Comparison of ENCODE assay signal across 9 cellular contexts in the genomic region with DNA sequence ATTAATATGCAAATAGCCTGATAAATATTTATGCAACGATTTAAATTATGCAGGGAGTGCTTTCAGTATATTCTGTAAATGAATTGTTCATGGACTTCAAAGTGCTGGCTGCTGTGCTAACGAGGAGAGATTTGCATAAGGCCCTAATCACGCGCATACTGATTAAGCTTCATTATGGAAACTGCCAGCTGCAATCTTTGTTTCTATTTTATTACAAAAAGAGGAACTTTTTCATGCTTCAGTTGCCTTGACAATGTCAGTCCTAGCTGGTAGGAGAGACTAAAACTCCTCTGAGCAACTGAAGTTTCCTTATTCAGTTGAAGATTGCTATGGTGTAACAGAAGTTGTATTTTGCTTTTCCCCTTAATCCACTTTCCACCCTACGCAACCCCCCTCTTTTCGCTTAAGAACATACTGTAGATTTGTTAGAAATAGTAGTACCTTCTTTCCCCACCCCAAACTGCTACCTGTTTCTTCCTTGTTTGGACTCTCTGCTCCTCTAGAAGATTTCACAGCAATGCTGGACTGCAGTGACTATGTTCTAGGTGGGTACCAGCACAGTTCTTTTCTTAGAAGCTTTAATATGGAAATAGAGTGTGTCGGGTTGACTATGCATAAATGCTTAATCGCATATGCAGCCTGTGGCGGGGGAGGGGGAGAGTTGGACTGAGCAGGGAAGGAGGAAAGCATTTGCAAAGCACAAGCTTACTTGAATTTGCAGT.
DNase-seq lines count a peak whose midpoint lies in the region; ATAC-seq and TF ChIP-seq lines count a peak whose summit lies in the region.
"Had no signal": no experiment of that assay in that cellular context is flagged by ENCODE, and none has a peak within 500 bp of the region (broad histone marks: within the 10 kb centered on the region; RNA-seq: fewer than 3 reads in every experiment).

No MANE protein-coding gene starts in this region.

- peaks cover 27% of the 10 kb centered on the region for H3K4me1 Mint-ChIP-seq in activated CD8-positive, alpha-beta T cell treated with anti-CD3 and anti-CD28 coated beads for 36 hours (ENCODE audit: low read depth)

- peak overlapping the region; percentile 74 for H3K9ac ChIP-seq in OCI-LY3 (ENCODE audit: low read length)

- CTCF ChIA-PET in activated CD8-positive, alpha-beta T cell treated with anti-CD3 and anti-CD28 coated beads for 36 hours (lab: Charles Lee), result interaction anchor here (1.0 kb wide), 1 partner anchor 270 kb away, joined by 3 read pairs; no protein-coding TSS in a partner anchor

- TF ChIP-seq CTCF in OCI-LY3 (IDR thresholded peaks at IDR 0.05; ENCODE audit: low read depth, low read length), result no peak
- no peak for TF ChIP-seq CTCF in activated CD8-positive, alpha-beta T cell treated with anti-CD3 and anti-CD28 coated beads for 36 hours (IDR thresholded peaks at IDR 0.05)

- H3K4me3 ChIP-seq in OCI-LY3 (ENCODE audit: low read length), result peak overlapping the region; percentile 67
- H3K4me3 ChIP-seq: thoracic aorta had no signal

- POLR2A ChIA-PET in activated CD8-positive, alpha-beta T cell treated with anti-CD3 and anti-CD28 coated beads for 36 hours (lab: Charles Lee), result no interaction called here

- H3K27ac ChIP-seq in OCI-LY3 (ENCODE audit: low read length), result peak overlapping the region; percentile 96
- H3K27ac ChIP-seq in layer of hippocampus (ENCODE audit: low read depth, low read length), result peak overlapping the region; percentile 24
- H3K27ac ChIP-seq: thoracic aorta had no signal

- H3K27me3 ChIP-seq in OCI-LY3 (ENCODE audit: low read depth, low read length) (no peaks in the 10 kb centered on the region), layer of hippocampus (ENCODE audit: control insufficient read depth, insufficient read depth, low read length) (no peaks in the 10 kb centered on the region)

- H2AFZ ChIP-seq in OCI-LY3 (ENCODE audit: low read depth, low read length), result no peak overlapping the region

- peaks cover 7% of the 10 kb centered on the region; the same call in 1 of the 2 replicates for H3K9me3 ChIP-seq in OCI-LY3 (ENCODE audit: insufficient read depth, low read length)

- no peaks in the 10 kb centered on the region for H4K20me1 ChIP-seq in OCI-LY3 (ENCODE audit: insufficient read depth, low read length)

- intact Hi-C loops in activated CD8-positive, alpha-beta T cell treated with anti-CD3 and anti-CD28 coated beads for 36 hours (cut with micrococcal nuclease), result no loop called here

- no peak overlapping the region for H3K4me3 Mint-ChIP-seq in activated CD8-positive, alpha-beta T cell treated with anti-CD3 and anti-CD28 coated beads for 36 hours

- no peak overlapping the region for H3K27ac Mint-ChIP-seq in activated CD8-positive, alpha-beta T cell treated with anti-CD3 and anti-CD28 coated beads for 36 hours

- H3K4me2 ChIP-seq in OCI-LY3 (ENCODE audit: low read length), result peak overlapping the region; percentile 83

- H3K36me3 Mint-ChIP-seq in activated CD8-positive, alpha-beta T cell treated with anti-CD3 and anti-CD28 coated beads for 36 hours (ENCODE audit: low read depth), result peaks cover 32% of the 10 kb centered on the region

- H3K36me3 ChIP-seq in OCI-LY3 (replicated peaks; ENCODE audit: low read depth, low read length), result peaks cover 28% of the 10 kb centered on the region
- H3K36me3 ChIP-seq: thoracic aorta had no signal

- H3K4me1 ChIP-seq in OCI-LY3 (ENCODE audit: low read length), result peaks cover 74% of the 10 kb centered on the region

- DNase-seq in activated CD8-positive, alpha-beta T cell treated with anti-CD3 and anti-CD28 coated beads for 36 hours, result no peak
- no peak for DNase-seq in activated CD4-positive, CD25-positive, alpha-beta regulatory T cell treated with anti-CD3 and anti-CD28 coated beads, Interleukin-2, amount 50 U/mL, for 72 hours
- no peak for DNase-seq in mesenteric fat pad (ENCODE audit: low spot score)
- no peak for DNase-seq in glomerular visceral epithelial cell (ENCODE audit: extremely low spot score)

- peaks cover 8% of the 10 kb centered on the region for H3K9me3 Mint-ChIP-seq in activated CD8-positive, alpha-beta T cell treated with anti-CD3 and anti-CD28 coated beads for 36 hours

- peaks cover 38% of the 10 kb centered on the region for H3K79me2 ChIP-seq in OCI-LY3 (ENCODE audit: low read length)

- no peaks in the 10 kb centered on the region for H3K27me3 Mint-ChIP-seq in activated CD8-positive, alpha-beta T cell treated with anti-CD3 and anti-CD28 coated beads for 36 hours

- peak; percentile 67 for ATAC-seq in GM19043 (IDR thresholded peaks at IDR 0.05; ENCODE audit: low read depth, unreplicated experiment)
- ATAC-seq in HG02981 (IDR thresholded peaks at IDR 0.05; ENCODE audit: unreplicated experiment), result peak; percentile 53
- ATAC-seq in activated CD8-positive, alpha-beta T cell treated with anti-CD3 and anti-CD28 coated beads for 36 hours, result no peak
